In the genomic region with DNA sequence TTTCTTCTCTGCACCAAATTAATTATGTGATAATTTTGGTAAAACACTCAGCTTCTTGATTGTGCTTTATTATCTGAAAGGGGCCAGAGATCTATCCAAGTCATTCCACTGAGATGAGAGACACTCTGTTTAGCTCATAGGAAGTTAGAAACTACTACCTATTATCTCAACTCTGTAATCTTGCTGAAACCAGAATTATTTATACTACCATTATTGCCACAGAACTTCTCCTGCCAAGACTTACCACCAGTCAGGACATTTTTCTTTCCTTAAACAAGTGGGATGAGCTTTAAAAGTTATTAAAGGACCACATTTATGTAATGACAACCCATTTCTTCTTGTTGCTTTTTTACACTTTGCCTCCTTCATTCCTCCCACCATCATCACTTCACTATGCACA, we compare ENCODE assay signal across 19 cellular contexts.
A peak's percentile ranks its signal among the peaks of the same experiment; 100 is the strongest.
DNase-seq lines count a peak whose midpoint lies in the region; TF ChIP-seq lines count a peak whose summit lies in the region.
"Had no signal": no experiment of that assay in that cellular context is flagged by ENCODE, and none has a peak within 500 bp of the region (broad histone marks: within the 10 kb centered on the region; RNA-seq: fewer than 3 reads in every experiment).

No MANE protein-coding gene starts in this region.

- no peaks in the 10 kb centered on the region for H3K27me3 ChIP-seq in Karpas-422 (ENCODE audit: low read length)
- no peaks in the 10 kb centered on the region for H3K27me3 ChIP-seq in left ventricle myocardium inferior (ENCODE audit: low read depth)
- H3K27me3 ChIP-seq: BE2C, BLaER1 had no signal

- peaks cover 4% of the 10 kb centered on the region; the same call in 1 of the 2 replicates for H3K9me3 ChIP-seq in Karpas-422 (ENCODE audit: low read length)
- peaks cover 19% of the 10 kb centered on the region for H3K9me3 ChIP-seq in left ventricle myocardium inferior (replicated peaks)
- H3K9me3 ChIP-seq: BE2C, BLaER1, Caco-2 had no signal

- H2AFZ ChIP-seq in Karpas-422 (ENCODE audit: low read length) = 0 out of 2 replicates have a peak overlapping the region, but pooled peaks have one; percentile 14

- no peak overlapping the region for H3K4me3 ChIP-seq in Karpas-422 (ENCODE audit: low read length)
- H3K4me3 ChIP-seq in left ventricle myocardium inferior = no peak overlapping the region
- H3K4me3 ChIP-seq: BLaER1 had no signal

- H3K9ac ChIP-seq in Karpas-422 (ENCODE audit: low read length) = no peak overlapping the region
- H3K9ac ChIP-seq: BLaER1 had no signal

- H3K4me2 ChIP-seq in Karpas-422 (ENCODE audit: low read depth, low read length, poor library complexity, severe bottlenecking) = no peak overlapping the region
- H3K4me2 ChIP-seq: BLaER1 had no signal

- H3K27ac ChIP-seq in Karpas-422 (ENCODE audit: low read length) (no peak overlapping the region), left ventricle myocardium inferior (replicated peaks) (no peak overlapping the region)
- H3K27ac ChIP-seq: BLaER1 had no signal

- H4K20me1 ChIP-seq in Karpas-422 (ENCODE audit: insufficient read depth, low read depth, low read length) = no peaks in the 10 kb centered on the region
- H4K20me1 ChIP-seq: BLaER1 had no signal

- H3K9me2 ChIP-seq in Karpas-422 (replicated peaks; ENCODE audit: insufficient read depth, low read length) = no peaks in the 10 kb centered on the region

- H3K36me3 ChIP-seq in Karpas-422 (ENCODE audit: insufficient read depth, low read length) = no peaks in the 10 kb centered on the region
- no peaks in the 10 kb centered on the region for H3K36me3 ChIP-seq in left ventricle myocardium inferior
- H3K36me3 ChIP-seq: BE2C, BLaER1 had no signal

- H3K4me1 ChIP-seq in Karpas-422 (ENCODE audit: low read length) (peaks cover 12% of the 10 kb centered on the region), left ventricle myocardium inferior (no peaks in the 10 kb centered on the region)
- H3K4me1 ChIP-seq: BE2C, BLaER1, Caco-2 had no signal

- no peaks in the 10 kb centered on the region for H3K79me2 ChIP-seq in Karpas-422 (ENCODE audit: low read length)

- no peak for DNase-seq in Karpas-422
- peak; percentile 62 for DNase-seq in amniotic epithelial cell (ENCODE audit: low read depth)
- peak; percentile 14 for DNase-seq in fibroblast of peridontal ligament (ENCODE audit: extremely low read depth)
- DNase-seq in RKO (ENCODE audit: low spot score) = no peak
- DNase-seq in left ventricle myocardium inferior = no peak
- no peak for DNase-seq in COLO829 (ENCODE audit: low spot score)
- DNase-seq in NCI-H1436 treated with DMSO at 0.1 percent for 48 hours (lab: John Stamatoyannopoulos, UW) = no peak
- DNase-seq: 8988T; ACHN; BE2C; C1 segment of cervical spinal cord; Caco-2; Calu3; CD4-positive, alpha-beta memory T cell; CD4-positive, CD25-positive, alpha-beta regulatory T cell; CD8-positive, alpha-beta memory T cell; DMS79 treated with DMSO at 0.1 percent for 48 hours; GF-D8 had no signal

- intact Hi-C loops in left ventricle myocardium inferior (cut with micrococcal nuclease) = no loop called here

- no peak for TF ChIP-seq CTCF in left ventricle myocardium inferior (IDR thresholded peaks at IDR 0.05; ENCODE audit: borderline replicate concordance)

Comparison
In these comparisons a context has a peak if more than half of its experiments do, and no peak if none do; other contexts are left out.
1. DNase-seq: peak in amniotic epithelial cell (single experiment) and fibroblast of peridontal ligament (single experiment); none in Karpas-422 (single experiment), RKO (single experiment), left ventricle myocardium inferior (single experiment), COLO829 (single experiment) and NCI-H1436 treated with DMSO at 0.1 percent for 48 hours (single experiment).